In the genomic region with DNA sequence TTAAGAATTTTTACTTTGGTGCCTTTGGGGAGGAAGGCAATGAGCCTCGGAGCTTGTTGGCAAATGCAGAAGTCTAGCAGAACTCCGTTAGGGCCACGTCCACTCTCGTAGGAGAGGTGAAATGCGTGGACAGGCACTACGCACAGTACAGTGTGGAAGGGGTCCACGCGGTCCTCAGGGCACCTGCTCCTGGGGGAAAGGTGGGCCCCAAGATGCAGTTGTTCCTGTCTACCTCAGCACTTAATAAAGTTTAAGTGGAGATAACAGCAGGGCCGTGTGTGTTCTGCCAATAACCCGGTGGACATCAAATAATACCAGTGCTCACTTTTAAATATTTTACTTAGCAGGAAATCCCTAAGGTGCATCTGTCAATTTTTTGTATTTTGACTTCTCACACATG, we compare ENCODE assay signal across 8 cellular contexts. TPM values are rescaled to one million over a fixed set of nuclear protein-coding genes. Genes with fewer than 3 reads are reported as not detected.
DNase-seq lines count a peak whose midpoint lies in the region; ATAC-seq, FAIRE-seq and TF ChIP-seq lines count a peak whose summit lies in the region.

No MANE protein-coding gene starts in this region.

- H3K9me3 ChIP-seq in DOHH2 (ENCODE audit: control insufficient read depth, insufficient read depth, low read length) (no peaks in the 10 kb centered on the region), Panc1 (ENCODE audit: control insufficient read depth, insufficient read depth, low read depth, low read length) (no peaks in the 10 kb centered on the region), endothelial cell of umbilical vein (replicated peaks; ENCODE audit: control insufficient read depth, insufficient read depth, low read length) (no peaks in the 10 kb centered on the region), pancreas (no peaks in the 10 kb centered on the region)

- 19 to 21% methylated on average over 10 of the region's 10 CpGs for WGBS in pancreas, 2 donors

- BruUV-seq in Panc1 (replicated peaks; lab: Mats Ljungman, UMichigan) (TSS peak; percentile 88), endothelial cell of umbilical vein (replicated peaks; lab: Mats Ljungman, UMichigan) (TSS peak; percentile 27)

- POLR2A ChIA-PET in Panc1 (lab: Charles Lee) (interaction anchor here (0.6 kb wide), 1 partner anchor 103 kb away, joined by 6 read pairs; no protein-coding TSS in a partner anchor), endothelial cell of umbilical vein (lab: Charles Lee) (no interaction called here)

- no peaks in the 10 kb centered on the region for H3K9me2 ChIP-seq in DOHH2 (replicated peaks; ENCODE audit: control insufficient read depth, low read length)

- H3F3A ChIP-seq in DOHH2 (ENCODE audit: control insufficient read depth, insufficient read depth): no peaks in the 10 kb centered on the region

- CTCF ChIA-PET in Panc1 (lab: Charles Lee): no interaction called here
- CTCF ChIA-PET in endothelial cell of umbilical vein (lab: Charles Lee): interaction anchor here (1.4 to 3.6 kb wide), 2 partner anchors 60 to 68 kb away, joined by 5 to 19 read pairs; no protein-coding TSS in a partner anchor

- H3K9me1 ChIP-seq in endothelial cell of umbilical vein (replicated peaks; ENCODE audit: control insufficient read depth, extremely low read depth, insufficient read depth, low read length): no peaks in the 10 kb centered on the region

- FAIRE-seq in endothelial cell of umbilical vein (lab: Jason Lieb, UNC) (no peak), pancreas (lab: Jason Lieb, UNC) (no peak)

- ATAC-seq in Panc1 (no peak), pancreas (peak in 1 of 4 donors; percentile 1), HG03439 (IDR thresholded peaks at IDR 0.05; ENCODE audit: unreplicated experiment) (no peak)

- peaks cover 34% of the 10 kb centered on the region for H3K4me1 ChIP-seq in DOHH2 (ENCODE audit: control insufficient read depth, low read length)
- H3K4me1 ChIP-seq in Panc1 (ENCODE audit: control insufficient read depth, insufficient read depth, low read length): peaks cover 28% of the 10 kb centered on the region
- H3K4me1 ChIP-seq in endothelial cell of umbilical vein (ENCODE audit: control insufficient read depth, extremely low read depth, insufficient read depth, low read length): peaks cover 27% of the 10 kb centered on the region
- peaks cover 6 to 16% (median 14%) of the 10 kb centered on the region in 3 donors for H3K4me1 ChIP-seq in pancreas

- H2AFZ ChIP-seq in endothelial cell of umbilical vein (ENCODE audit: low read depth, low read length): no peak overlapping the region

- in situ Hi-C loops in Panc1 (cut with HindIII; ENCODE audit: low pct_unique_long_range_greater_than_20kb, low sequenced_read_pairs): no loop called here

- H3K27me3 ChIP-seq in DOHH2 (ENCODE audit: control insufficient read depth, low read length) (peaks cover 12% of the 10 kb centered on the region), Panc1 (ENCODE audit: control insufficient read depth, insufficient read depth, low read length) (no peaks in the 10 kb centered on the region), endothelial cell of umbilical vein (ENCODE audit: control insufficient read depth in 2 of 2, insufficient read depth in 2 of 2, low read length in 2 of 2) (no peaks in the 10 kb centered on the region), pancreas (no peaks in the 10 kb centered on the region)

- H3K36me3 ChIP-seq in DOHH2 (ENCODE audit: control insufficient read depth, low read length) (peaks cover 16% of the 10 kb centered on the region), Panc1 (ENCODE audit: control insufficient read depth, insufficient read depth, low read length) (no peaks in the 10 kb centered on the region), endothelial cell of umbilical vein (ENCODE audit: control insufficient read depth in 2 of 2, extremely low read depth in 1 of 2, insufficient read depth in 2 of 2, low read length in 2 of 2) (no peaks in the 10 kb centered on the region), pancreas (no peaks in the 10 kb centered on the region)

- H3K4me2 ChIP-seq in DOHH2 (ENCODE audit: low read length): peak overlapping the region; percentile 87
- peak overlapping the region; percentile 96 for H3K4me2 ChIP-seq in endothelial cell of umbilical vein (ENCODE audit: insufficient read depth, low read length)

- intact Hi-C loops in Panc1 (cut with micrococcal nuclease; ENCODE audit: unreplicated experiment): no loop called here
- intact Hi-C loops in endothelial cell of umbilical vein (cut with micrococcal nuclease): loop anchor here (5.0 kb wide), 2 partner anchors 50 to 70 kb away; no protein-coding TSS in a partner anchor
- intact Hi-C loops in pancreas (cut with DNase I): no loop called here

- dilution Hi-C loops in endothelial cell of umbilical vein (cut with MboI; ENCODE audit: extremely low pct_ligation_motif_present, low sequenced_read_pairs): no loop called here

- H3K9ac ChIP-seq in endothelial cell of umbilical vein (replicated peaks; ENCODE audit: extremely low read depth, insufficient read depth, low read length): peak overlapping the region; percentile 50

- H4K20me1 ChIP-seq in DOHH2 (ENCODE audit: control insufficient read depth, insufficient read depth, low read depth, low read length) (peaks cover 8% of the 10 kb centered on the region; the same call in 1 of the 2 replicates), endothelial cell of umbilical vein (replicated peaks; ENCODE audit: control insufficient read depth, extremely low read depth, insufficient read depth, low read length) (peaks cover 6% of the 10 kb centered on the region)

- DNase-seq in Panc1 (ENCODE audit: low read depth, low spot score): no peak
- DNase-seq in endothelial cell of umbilical vein (ENCODE audit: low read depth, low spot score): peak; percentile 18
- peak in 1 of 6 donors; percentile 42 for DNase-seq in pancreas
- no peak for DNase-seq in GM19238 (ENCODE audit: insufficient read length, low spot score)
- DNase-seq in SKM-1 treated with dmso at 0.1 percent for 144 hours (lab: John Stamatoyannopoulos, UW; ENCODE audit: unreplicated experiment): no peak
- no peak for DNase-seq in NCI-H1048 (lab: John Stamatoyannopoulos, UW)

- H3K27ac ChIP-seq in DOHH2 (ENCODE audit: low read depth, low read length): no peak overlapping the region
- H3K27ac ChIP-seq in Panc1 (ENCODE audit: low read length): peak overlapping the region; percentile 57
- peak overlapping the region; percentile 21 for H3K27ac ChIP-seq in endothelial cell of umbilical vein (ENCODE audit: insufficient read depth, low read depth, low read length)
- peak overlapping the region in 2 of 4 donors; percentile 80 to 87 for H3K27ac ChIP-seq in pancreas

- H3K79me2 ChIP-seq in DOHH2 (ENCODE audit: control insufficient read depth, low read length): peaks cover 54% of the 10 kb centered on the region
- peaks cover 51% of the 10 kb centered on the region for H3K79me2 ChIP-seq in endothelial cell of umbilical vein (ENCODE audit: control insufficient read depth, insufficient read depth, low read length)

- TF ChIP-seq POLR2A in endothelial cell of umbilical vein (IDR thresholded peaks at IDR 0.05; ENCODE audit: low read depth, low read length): no peak

- TF ChIP-seq CTCF in DOHH2 (IDR thresholded peaks at IDR 0.05; ENCODE audit: low read depth, low read length, poor library complexity, severe bottlenecking): no peak
- TF ChIP-seq CTCF in Panc1 (IDR thresholded peaks at IDR 0.05): no peak
- no peak for TF ChIP-seq CTCF in endothelial cell of umbilical vein (IDR thresholded peaks at IDR 0.05; ENCODE audit: extremely low read depth in 1 of 2, insufficient read depth in 1 of 2, low read depth in 1 of 2, low read length in 2 of 2)
- TF ChIP-seq CTCF in pancreas (IDR thresholded peaks at IDR 0.05): no peak

- peak overlapping the region; percentile 86 for H3K4me3 ChIP-seq in DOHH2 (ENCODE audit: low read length)
- H3K4me3 ChIP-seq in Panc1 (ENCODE audit: low read depth in 2 of 2, low read length in 2 of 2): peak overlapping the region; percentile 64 to 77
- peak overlapping the region; percentile 40 to 81 (median 77) for H3K4me3 ChIP-seq in endothelial cell of umbilical vein (replicated peaks in 1 of 3; ENCODE audit: insufficient read depth in 1 of 3, low read depth in 1 of 3, low read length in 3 of 3)
- H3K4me3 ChIP-seq in pancreas: peak overlapping the region; percentile 35 to 81 (median 62)

RNA-seq across cellular contexts. Expression of gene RAB11FIP3, which starts 1.8 kb away (rescaled TPM):
- total RNA-seq in Panc1 (2021; ENCODE audit: unreplicated experiment): 57.3 TPM
- 65.7 TPM for polyA plus RNA-seq in Panc1 (2012; ENCODE audit: insufficient read length)
- 64.9 and 75.9 TPM in 2 replicates for total RNA-seq in endothelial cell of umbilical vein
- 19.3 and 20.5 TPM in 2 replicates for polyA plus RNA-seq in endothelial cell of umbilical vein
- 21.7 and 25.3 TPM in 2 replicates for polyA plus RNA-seq in endothelial cell of umbilical vein (2011; cell fraction: cytosol; rRNA removed)
- 61.5 and 72.6 TPM in 2 replicates for polyA plus RNA-seq in endothelial cell of umbilical vein (2011; cell fraction: nucleus; rRNA removed)
- 36.9 and 44.4 TPM in 2 replicates for polyA plus RNA-seq in endothelial cell of umbilical vein (2012)
- 28.4 and 37.7 TPM in 2 replicates for polyA minus RNA-seq in endothelial cell of umbilical vein
- polyA minus RNA-seq in endothelial cell of umbilical vein (2011; cell fraction: cytosol; rRNA and poly(A)+ RNA removed): 6.7 TPM
- 30.2 and 32.3 TPM in 2 replicates for polyA minus RNA-seq in endothelial cell of umbilical vein (2011; cell fraction: nucleus; rRNA and poly(A)+ RNA removed)
- 10 to 100 TPM; 22.0 to 41.3 (median 29.7) TPM for total RNA-seq in pancreas
- 10 to 100 TPM; 42.4 to 67.4 TPM for polyA plus RNA-seq in pancreas

RNA-seq across cellular contexts. Expression of gene DECR2, which starts 25.6 kb away (rescaled TPM):
- total RNA-seq in Panc1 (2021; ENCODE audit: unreplicated experiment) (92.7 TPM), endothelial cell of umbilical vein (23.1 and 28.3 TPM in 2 replicates), pancreas (10 to 100 TPM in 5 of 6 donors, 1 to 10 TPM in 1; 9.2 to 21.4 (median 15.6) TPM)
- 107 TPM for polyA plus RNA-seq in Panc1 (2012; ENCODE audit: insufficient read length)
- polyA plus RNA-seq in endothelial cell of umbilical vein (46.5 and 61.7 TPM in 2 replicates), pancreas (10 to 100 TPM; 48.8 to 68.0 TPM)
- polyA plus RNA-seq in endothelial cell of umbilical vein (2011; cell fraction: cytosol; rRNA removed): 19.8 and 30.3 TPM in 2 replicates
- polyA plus RNA-seq in endothelial cell of umbilical vein (2011; cell fraction: nucleus; rRNA removed): 82.4 and 87.1 TPM in 2 replicates
- 16.7 and 26.2 TPM in 2 replicates for polyA plus RNA-seq in endothelial cell of umbilical vein (2012)
- polyA minus RNA-seq in endothelial cell of umbilical vein: 13.3 and 20.1 TPM in 2 replicates
- polyA minus RNA-seq in endothelial cell of umbilical vein (2011; cell fraction: cytosol; rRNA and poly(A)+ RNA removed): 17.4 TPM
- polyA minus RNA-seq in endothelial cell of umbilical vein (2011; cell fraction: nucleus; rRNA and poly(A)+ RNA removed): 12.1 and 15.1 TPM in 2 replicates

RNA-seq across cellular contexts. Expression of gene NME4, which starts 30.3 kb away (rescaled TPM):
- total RNA-seq in Panc1 (2021; ENCODE audit: unreplicated experiment) (500 TPM), endothelial cell of umbilical vein (166 and 170 TPM in 2 replicates), pancreas (10 to 100 TPM; 11.0 to 32.5 (median 20.8) TPM)
- polyA plus RNA-seq in Panc1 (2012; ENCODE audit: insufficient read length): 1,177 TPM
- polyA plus RNA-seq in endothelial cell of umbilical vein (264 and 412 TPM in 2 replicates), pancreas (10 to 100 TPM; 48.4 to 68.6 TPM)
- polyA plus RNA-seq in endothelial cell of umbilical vein (2011; cell fraction: cytosol; rRNA removed): 190 and 214 TPM in 2 replicates
- 111 and 145 TPM in 2 replicates for polyA plus RNA-seq in endothelial cell of umbilical vein (2011; cell fraction: nucleus; rRNA removed)
- 180 and 258 TPM in 2 replicates for polyA plus RNA-seq in endothelial cell of umbilical vein (2012)
- 70.2 and 79.0 TPM in 2 replicates for polyA minus RNA-seq in endothelial cell of umbilical vein
- polyA minus RNA-seq in endothelial cell of umbilical vein (2011; cell fraction: cytosol; rRNA and poly(A)+ RNA removed): 15.6 TPM
- 21.5 and 33.0 TPM in 2 replicates for polyA minus RNA-seq in endothelial cell of umbilical vein (2011; cell fraction: nucleus; rRNA and poly(A)+ RNA removed)

RNA-seq across cellular contexts. Expression of gene PGAP6, which starts 45.5 kb away (rescaled TPM):
- total RNA-seq in Panc1 (2021; ENCODE audit: unreplicated experiment) (128 TPM), endothelial cell of umbilical vein (88.1 and 89.8 TPM in 2 replicates), pancreas (10 to 100 TPM; 53.1 to 75.5 (median 58.9) TPM)
- polyA plus RNA-seq in Panc1 (2012; ENCODE audit: insufficient read length): 259 TPM
- polyA plus RNA-seq in endothelial cell of umbilical vein (365 and 484 TPM in 2 replicates), pancreas (10 to 100 TPM; 62.1 to 88.5 TPM)
- 169 and 201 TPM in 2 replicates for polyA plus RNA-seq in endothelial cell of umbilical vein (2011; cell fraction: cytosol; rRNA removed)
- polyA plus RNA-seq in endothelial cell of umbilical vein (2011; cell fraction: nucleus; rRNA removed): 127 and 155 TPM in 2 replicates
- 90.7 and 148 TPM in 2 replicates for polyA plus RNA-seq in endothelial cell of umbilical vein (2012)
- polyA minus RNA-seq in endothelial cell of umbilical vein: 166 and 233 TPM in 2 replicates
- polyA minus RNA-seq in endothelial cell of umbilical vein (2011; cell fraction: cytosol; rRNA and poly(A)+ RNA removed): 27.0 TPM
- 51.9 and 54.7 TPM in 2 replicates for polyA minus RNA-seq in endothelial cell of umbilical vein (2011; cell fraction: nucleus; rRNA and poly(A)+ RNA removed)

RNA-seq across cellular contexts. Expression of gene MRPL28, which starts 57.0 kb away (rescaled TPM):
- total RNA-seq in Panc1 (2021; ENCODE audit: unreplicated experiment): 140 TPM
- polyA plus RNA-seq in Panc1 (2012; ENCODE audit: insufficient read length): 198 TPM
- 86.3 and 104 TPM in 2 replicates for total RNA-seq in endothelial cell of umbilical vein
- 180 and 198 TPM in 2 replicates for polyA plus RNA-seq in endothelial cell of umbilical vein
- 158 and 211 TPM in 2 replicates for polyA plus RNA-seq in endothelial cell of umbilical vein (2011; cell fraction: cytosol; rRNA removed)
- 82.8 and 92.3 TPM in 2 replicates for polyA plus RNA-seq in endothelial cell of umbilical vein (2011; cell fraction: nucleus; rRNA removed)
- polyA plus RNA-seq in endothelial cell of umbilical vein (2012): 88.7 and 102 TPM in 2 replicates
- polyA minus RNA-seq in endothelial cell of umbilical vein: 57.6 and 61.2 TPM in 2 replicates
- 48.4 TPM for polyA minus RNA-seq in endothelial cell of umbilical vein (2011; cell fraction: cytosol; rRNA and poly(A)+ RNA removed)
- 10.6 and 16.3 TPM in 2 replicates for polyA minus RNA-seq in endothelial cell of umbilical vein (2011; cell fraction: nucleus; rRNA and poly(A)+ RNA removed)
- total RNA-seq in pancreas: 10 to 100 TPM in 5 of 6 donors, 1 to 10 TPM in 1; 9.2 to 22.0 (median 18.6) TPM
- polyA plus RNA-seq in pancreas: 10 to 100 TPM; 58.1 to 65.4 TPM
